In the genomic region with DNA sequence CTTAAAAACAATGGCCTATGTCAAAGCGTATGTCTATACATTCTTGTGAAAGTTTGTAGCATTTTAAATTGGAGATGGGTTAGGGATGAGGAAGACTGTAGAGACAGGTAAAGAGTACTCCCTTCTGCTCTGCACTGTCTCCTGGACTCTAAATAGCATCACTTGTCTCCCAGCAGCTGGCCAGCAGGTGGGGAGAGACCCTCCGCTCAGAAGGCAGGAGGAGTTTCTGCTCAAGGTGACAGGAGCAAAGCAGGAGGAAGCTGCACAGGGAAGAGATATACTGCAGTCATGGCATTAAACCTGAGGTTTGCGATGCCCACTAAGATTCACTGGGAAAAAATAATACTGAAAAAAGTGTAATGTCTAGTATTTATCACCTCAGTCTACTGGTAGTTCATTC, we compare ENCODE assay signal across 28 cellular contexts.
"Had no signal": no experiment of that assay in that cellular context is flagged by ENCODE, and none has a peak within 500 bp of the region (broad histone marks: within the 10 kb centered on the region; RNA-seq: fewer than 3 reads in every experiment).

No MANE protein-coding gene starts in this region.

- H3K36me3 Mint-ChIP-seq: activated CD8-positive, alpha-beta memory T cell treated with anti-CD3 and anti-CD28 coated beads, Interleukin-2, amount 10 ng/mL, durations not matched to agents 7 days and 5 days had no signal

- H3K27ac Mint-ChIP-seq: activated CD8-positive, alpha-beta memory T cell treated with anti-CD3 and anti-CD28 coated beads, Interleukin-2, amount 10 ng/mL, durations not matched to agents 7 days and 5 days; activated naive CD4-positive, alpha-beta T cell treated with anti-CD3 and anti-CD28 coated beads, Interleukin-2, amount 50 U/mL, for 72 hours; activated naive CD8-positive, alpha-beta T cell treated with anti-CD3 and anti-CD28 coated beads, Interleukin-2, amount 50 U/mL, for 24 hours; activated T-cell treated with anti-CD3 and anti-CD28 coated beads, Interleukin-2, amount 50 U/mL, for 24 hours; activated T-helper 1 cell treated with anti-CD3 and anti-CD28 coated beads, Interleukin-12 subunit alpha, Interleukin-12 subunit beta, Interleukin-2, Interleukin-4 antibody, amounts not matched to agents 30 ng/mL and 10 ng/mL and 1 ng/mL, durations not matched to agents 14 hours and 24 hours and 36 hours had no signal

- H3K4me1 Mint-ChIP-seq: activated CD8-positive, alpha-beta memory T cell treated with anti-CD3 and anti-CD28 coated beads, Interleukin-2, amount 10 ng/mL, durations not matched to agents 7 days and 5 days; activated naive CD8-positive, alpha-beta T cell treated with anti-CD3 and anti-CD28 coated beads, Interleukin-2, amount 50 U/mL, for 24 hours; central memory CD8-positive, alpha-beta T cell had no signal

- DNase-seq: activated CD4-positive, alpha-beta T cell treated with anti-CD3 and anti-CD28 coated beads for 48 hours; activated CD4-positive, alpha-beta T cell treated with anti-CD3 and anti-CD28 coated beads, Interleukin-2, amount 50 U/mL, for 4 hours; activated CD4-positive, CD25-positive, alpha-beta regulatory T cell treated with anti-CD3 and anti-CD28 coated beads, Interleukin-2, amount 50 U/mL, for 72 hours; activated CD8-positive, alpha-beta memory T cell treated with anti-CD3 and anti-CD28 coated beads, Interleukin-2, amount 10 ng/mL, durations not matched to agents 7 days and 5 days; activated effector memory CD4-positive, alpha-beta T cell treated with anti-CD3 and anti-CD28 coated beads, Interleukin-2, amount 50 U/mL, for 16 hours; activated naive CD4-positive, alpha-beta T cell treated with Interleukin-2 at 50 U/mL for 16 hours; activated naive CD8-positive, alpha-beta T cell treated with anti-CD3 and anti-CD28 coated beads, Interleukin-2, amount 50 U/mL, for 24 hours; activated T-cell treated with anti-CD3 and anti-CD28 coated beads, Interleukin-2, amount 50 U/mL, for 24 hours; amniotic stem cell; body of pancreas; MG63; MV-4-11; NCI-H1092 treated with DMSO at 0.1 percent for 48 hours; NCI-H1417 treated with DMSO at 0.1 percent for 48 hours; NCI-H1694; NCI-H2029; NCI-H446; NCI-H774; NK-92 treated with Interleukin-12 subunit alpha and Interleukin-12 subunit beta, amount 100 ng/mL, for 24 hours; OCI-M1; Right ventricle myocardium superior; SJCRH30; SK-N-SH; T-helper 1 cell had no signal

- H3K27me3 Mint-ChIP-seq: activated CD8-positive, alpha-beta memory T cell treated with anti-CD3 and anti-CD28 coated beads, Interleukin-2, amount 10 ng/mL, durations not matched to agents 7 days and 5 days; activated T-cell treated with anti-CD3 and anti-CD28 coated beads, Interleukin-2, amount 50 U/mL, for 24 hours; central memory CD8-positive, alpha-beta T cell had no signal

- H3K4me3 Mint-ChIP-seq: activated CD8-positive, alpha-beta memory T cell treated with anti-CD3 and anti-CD28 coated beads, Interleukin-2, amount 10 ng/mL, durations not matched to agents 7 days and 5 days; activated naive CD8-positive, alpha-beta T cell treated with anti-CD3 and anti-CD28 coated beads, Interleukin-2, amount 50 U/mL, for 24 hours; activated T-cell treated with anti-CD3 and anti-CD28 coated beads, Interleukin-2, amount 50 U/mL, for 24 hours; activated T-helper 1 cell treated with anti-CD3 and anti-CD28 coated beads, Interleukin-12 subunit alpha, Interleukin-12 subunit beta, Interleukin-2, Interleukin-4 antibody, amounts not matched to agents 30 ng/mL and 10 ng/mL and 1 ng/mL, durations not matched to agents 14 hours and 24 hours and 36 hours; central memory CD8-positive, alpha-beta T cell had no signal

- ATAC-seq: activated CD8-positive, alpha-beta memory T cell treated with anti-CD3 and anti-CD28 coated beads, Interleukin-2, amount 10 ng/mL, durations not matched to agents 7 days and 5 days; activated naive CD4-positive, alpha-beta T cell treated with anti-CD3 and anti-CD28 coated beads, Interleukin-2, amount 50 U/mL, for 72 hours; activated naive CD8-positive, alpha-beta T cell treated with anti-CD3 and anti-CD28 coated beads, Interleukin-2, amount 50 U/mL, for 24 hours; body of pancreas; Panc1 had no signal

- H3K9me3 Mint-ChIP-seq: activated naive CD4-positive, alpha-beta T cell treated with anti-CD3 and anti-CD28 coated beads, Interleukin-2, amount 50 U/mL, for 72 hours; activated naive CD8-positive, alpha-beta T cell treated with anti-CD3 and anti-CD28 coated beads, Interleukin-2, amount 50 U/mL, for 24 hours; activated T-cell treated with anti-CD3 and anti-CD28 coated beads, Interleukin-2, amount 50 U/mL, for 24 hours; central memory CD8-positive, alpha-beta T cell had no signal
